Comparison of ENCODE assay signal across 15 cellular contexts in the genomic region with DNA sequence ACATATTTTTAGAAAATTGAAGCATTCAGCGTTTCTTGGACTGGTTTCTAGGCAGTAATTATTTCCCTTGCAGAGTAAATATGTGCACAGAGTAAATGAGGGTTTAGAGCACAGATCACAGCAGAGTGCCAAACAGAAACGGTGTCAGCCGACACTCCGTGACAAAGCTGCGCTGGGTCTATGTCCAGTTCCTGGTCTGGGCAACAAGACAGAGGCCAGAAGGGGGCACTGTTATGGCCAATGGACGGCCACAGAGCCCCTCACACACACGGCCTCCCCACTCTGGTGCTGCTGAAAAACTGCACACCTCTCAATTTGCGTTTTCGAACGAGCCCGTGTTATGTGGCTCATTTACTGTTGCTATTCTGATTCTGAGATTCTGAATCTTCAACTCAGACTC.
A peak's percentile ranks its signal among the peaks of the same experiment; 100 is the strongest.
DNase-seq lines count a peak whose midpoint lies in the region; ATAC-seq, FAIRE-seq and TF ChIP-seq lines count a peak whose summit lies in the region.
"Had no signal": no experiment of that assay in that cellular context is flagged by ENCODE, and none has a peak within 500 bp of the region (broad histone marks: within the 10 kb centered on the region; RNA-seq: fewer than 3 reads in every experiment).

No MANE protein-coding gene starts in this region.

- ATAC-seq in HepG2: peak; percentile 37; the same call in 1 of the 3 replicates
- no peak for ATAC-seq in CD4-positive, alpha-beta T cell (ENCODE audit: poor library complexity)

- no peak overlapping the region for H3K4me3 Mint-ChIP-seq in CD4-positive, alpha-beta T cell
- H3K4me3 Mint-ChIP-seq: activated CD4-positive, alpha-beta T cell treated with anti-CD3 and anti-CD28 coated beads, Interleukin-2, amount 10 ng/mL, durations not matched to agents 7 days and 5 days; CD8-positive, alpha-beta memory T cell; immature natural killer cell had no signal

- H3K9me3 ChIP-seq in BE2C: no peaks in the 10 kb centered on the region
- no peaks in the 10 kb centered on the region for H3K9me3 ChIP-seq in Loucy (ENCODE audit: insufficient read depth, low read depth, low read length)
- H3K9me3 ChIP-seq in HepG2 (ENCODE audit: low read length): no peaks in the 10 kb centered on the region
- no peaks in the 10 kb centered on the region for H3K9me3 ChIP-seq in CD4-positive, alpha-beta T cell (ENCODE audit: control insufficient read depth, low read length)
- H3K9me3 ChIP-seq in kidney (ENCODE audit: control insufficient read depth in 1 of 2, low read length in 2 of 2): no peaks in the 10 kb centered on the region

- no peaks in the 10 kb centered on the region for H3K4me1 Mint-ChIP-seq in CD4-positive, alpha-beta T cell (ENCODE audit: low read depth)
- H3K4me1 Mint-ChIP-seq: activated CD4-positive, alpha-beta T cell treated with anti-CD3 and anti-CD28 coated beads, Interleukin-2, amount 10 ng/mL, durations not matched to agents 7 days and 5 days; CD8-positive, alpha-beta memory T cell; immature natural killer cell had no signal

- H3K79me2 ChIP-seq in Loucy (ENCODE audit: insufficient read depth, low read length) (no peaks in the 10 kb centered on the region), HepG2 (ENCODE audit: insufficient read depth, low read length) (no peaks in the 10 kb centered on the region)

- 44% methylated on average over 8 of the region's 11 CpGs for WGBS in HepG2 (ENCODE audit: low lambda C conversion rate)

- no peaks in the 10 kb centered on the region for H3K36me3 ChIP-seq in BE2C
- no peaks in the 10 kb centered on the region for H3K36me3 ChIP-seq in Loucy (ENCODE audit: insufficient read depth, low read length)
- H3K36me3 ChIP-seq in bronchial epithelial cell (ENCODE audit: control insufficient read depth, insufficient read depth, low read length): no peaks in the 10 kb centered on the region
- H3K36me3 ChIP-seq in HepG2 (replicated peaks in 1 of 2; ENCODE audit: control insufficient read depth in 1 of 2, insufficient read depth in 2 of 2, low read length in 2 of 2): no peaks in the 10 kb centered on the region
- H3K36me3 ChIP-seq in kidney (ENCODE audit: control insufficient read depth in 1 of 2, insufficient read depth in 2 of 2, low read length in 2 of 2): no peaks in the 10 kb centered on the region
- H3K36me3 ChIP-seq: brain microvascular endothelial cell had no signal

- peaks cover 20% of the 10 kb centered on the region for H3K27me3 Mint-ChIP-seq in CD4-positive, alpha-beta T cell

- no peak overlapping the region for H2AFZ ChIP-seq in Loucy (ENCODE audit: low read length)
- H2AFZ ChIP-seq in HepG2 (ENCODE audit: low read length): no peak overlapping the region

- no peaks in the 10 kb centered on the region for H3K27me3 ChIP-seq in BE2C
- H3K27me3 ChIP-seq in Loucy (ENCODE audit: insufficient read depth, low read length, poor library complexity, severe bottlenecking): no peaks in the 10 kb centered on the region
- peaks cover 2% of the 10 kb centered on the region for H3K27me3 ChIP-seq in bronchial epithelial cell (ENCODE audit: control insufficient read depth, insufficient read depth, low read length)
- no peaks in the 10 kb centered on the region for H3K27me3 ChIP-seq in HepG2 (ENCODE audit: control insufficient read depth in 1 of 2, insufficient read depth in 2 of 2, low read length in 2 of 2)
- peaks cover 6% of the 10 kb centered on the region for H3K27me3 ChIP-seq in CD4-positive, alpha-beta T cell (ENCODE audit: control insufficient read depth, insufficient read depth, low read length)
- H3K27me3 ChIP-seq: brain microvascular endothelial cell had no signal

- intact Hi-C loops in HepG2 (cut with micrococcal nuclease; ENCODE audit: unreplicated experiment): no loop called here
- intact Hi-C loops in CD4-positive, alpha-beta T cell (cut with DNase I, micrococcal nuclease): no loop called here
- intact Hi-C loops in kidney (cut with DNase I): no loop called here

- H3K36me3 Mint-ChIP-seq in CD4-positive, alpha-beta T cell (ENCODE audit: low read depth): no peaks in the 10 kb centered on the region
- H3K36me3 Mint-ChIP-seq: immature natural killer cell had no signal

- TF ChIP-seq RAD21 in HepG2 (CRISPR knock-in tag; IDR thresholded peaks at IDR 0.05): no peak

- no peak overlapping the region for H3K27ac Mint-ChIP-seq in CD4-positive, alpha-beta T cell
- H3K27ac Mint-ChIP-seq: activated CD4-positive, alpha-beta T cell treated with anti-CD3 and anti-CD28 coated beads, Interleukin-2, amount 10 ng/mL, durations not matched to agents 7 days and 5 days; CD8-positive, alpha-beta memory T cell; immature natural killer cell had no signal

- FAIRE-seq in bronchial epithelial cell (lab: Jason Lieb, UNC): no peak
- no peak for FAIRE-seq in HepG2 (lab: Jason Lieb, UNC)
- FAIRE-seq in kidney (lab: Jason Lieb, UNC): no peak
- FAIRE-seq: GM19239 had no signal

- DNase-seq in BE2C: peak; percentile 43
- DNase-seq in bronchial epithelial cell (ENCODE audit: low read depth): no peak
- no peak for DNase-seq in HepG2 (ENCODE audit: low spot score)
- DNase-seq in GM19238 (ENCODE audit: insufficient read length, low spot score): no peak
- DNase-seq in CD4-positive, alpha-beta T cell: no peak
- DNase-seq in kidney: no peak
- DNase-seq in amniotic stem cell (lab: John Stamatoyannopoulos, UW): no peak
- DNase-seq: activated CD4-positive, alpha-beta T cell treated with anti-CD3 and anti-CD28 coated beads, Interleukin-2, amount 10 ng/mL, durations not matched to agents 7 days and 5 days; brain microvascular endothelial cell; CD8-positive, alpha-beta memory T cell; immature natural killer cell; KG1; NCI-H524 treated with DMSO at 0.1 percent for 48 hours had no signal

- POLR2A ChIA-PET in HepG2 (lab: Yijun Ruan, JAX): no interaction called here
- POLR2A ChIA-PET in CD4-positive, alpha-beta T cell (lab: Charles Lee): no interaction called here

- H3K4me2 ChIP-seq in Loucy (ENCODE audit: low read depth, low read length, poor library complexity, severe bottlenecking) (no peak overlapping the region), HepG2 (ENCODE audit: low read depth, low read length) (no peak overlapping the region)

- H3K4me1 ChIP-seq in BE2C (no peaks in the 10 kb centered on the region), Loucy (ENCODE audit: insufficient read depth, low read length, poor library complexity, severe bottlenecking) (no peaks in the 10 kb centered on the region), HepG2 (ENCODE audit: insufficient read depth, low read length) (no peaks in the 10 kb centered on the region), kidney (ENCODE audit: control insufficient read depth in 1 of 2, insufficient read depth in 1 of 2, low read depth in 1 of 2, low read length in 2 of 2) (no peaks in the 10 kb centered on the region)

- no TSS peak for BruUV-seq in HepG2 (replicated peaks; lab: Mats Ljungman, UMichigan)

- H3K9me2 ChIP-seq in Loucy (replicated peaks; ENCODE audit: low read depth, low read length): no peaks in the 10 kb centered on the region

- no peaks in the 10 kb centered on the region for H3F3A ChIP-seq in Loucy (ENCODE audit: low read depth)

- peaks cover 2% of the 10 kb centered on the region for H3K9me3 Mint-ChIP-seq in CD4-positive, alpha-beta T cell
- H3K9me3 Mint-ChIP-seq: activated CD4-positive, alpha-beta T cell treated with anti-CD3 and anti-CD28 coated beads, Interleukin-2, amount 10 ng/mL, durations not matched to agents 7 days and 5 days had no signal

- in situ Hi-C loops in HepG2 (cut with HindIII; ENCODE audit: extremely low pct_ligation_motif_present, low pct_unique_long_range_greater_than_20kb): no loop called here

- no peak overlapping the region for H3K4me3 ChIP-seq in BE2C (ENCODE audit: low read depth, low read length)
- H3K4me3 ChIP-seq in Loucy (ENCODE audit: low read length, poor library complexity, severe bottlenecking): no peak overlapping the region
- no peak overlapping the region for H3K4me3 ChIP-seq in bronchial epithelial cell (ENCODE audit: low read depth, low read length)
- H3K4me3 ChIP-seq in HepG2 (replicated peaks in 1 of 3; ENCODE audit: insufficient read depth in 1 of 3, low read depth in 2 of 3, low read length in 3 of 3): no peak overlapping the region
- H3K4me3 ChIP-seq in kidney (ENCODE audit: low read length in 2 of 2): no peak overlapping the region

- CTCF ChIA-PET in HepG2 (lab: Yijun Ruan, JAX; ENCODE audit: low intra/inter-chr PET ratio, low total read pairs): no interaction called here
- CTCF ChIA-PET in CD4-positive, alpha-beta T cell (lab: Charles Lee): no interaction called here

- no peaks in the 10 kb centered on the region for H4K20me1 ChIP-seq in Loucy (ENCODE audit: insufficient read depth, low read length, poor library complexity, severe bottlenecking)
- H4K20me1 ChIP-seq in HepG2 (ENCODE audit: insufficient read depth, low read length): no peaks in the 10 kb centered on the region

- H3K9ac ChIP-seq in Loucy (ENCODE audit: low read depth, low read length, poor library complexity, severe bottlenecking) (no peak overlapping the region), HepG2 (ENCODE audit: insufficient read depth, low read depth, low read length) (no peak overlapping the region), kidney (ENCODE audit: low read length in 2 of 2) (no peak overlapping the region)

- H3K27ac ChIP-seq in HepG2 (ENCODE audit: extremely low read length, insufficient read depth, low read length): no peak overlapping the region
- no peak overlapping the region for H3K27ac ChIP-seq in CD4-positive, alpha-beta T cell (ENCODE audit: low read depth, low read length)
- no peak overlapping the region for H3K27ac ChIP-seq in kidney (ENCODE audit: low read depth in 2 of 2, low read length in 2 of 2)
- H3K27ac ChIP-seq: brain microvascular endothelial cell had no signal

- no peak for TF ChIP-seq POLR2A in HepG2 (IDR thresholded peaks at IDR 0.05; ENCODE audit: insufficient read depth in 1 of 2, low read depth in 2 of 2, low read length in 2 of 2)

- TF ChIP-seq CTCF in BE2C (IDR thresholded peaks at IDR 0.05; ENCODE audit: low read depth, low read length) (peak; percentile 55), Loucy (conservative IDR thresholded peaks at IDR 0.05; ENCODE audit: low read length) (peak; percentile 25; the same call in 1 of the 2 replicates), bronchial epithelial cell (IDR thresholded peaks at IDR 0.05; ENCODE audit: insufficient read depth, low read length, severe bottlenecking) (peak; percentile 40), HepG2 (CRISPR knock-in tag; IDR thresholded peaks at IDR 0.05) (peak; percentile 44; the same call in 1 of the 2 replicates), kidney (IDR thresholded peaks at IDR 0.05; ENCODE audit: borderline replicate concordance, extremely low read depth, insufficient read depth) (no peak)
- TF ChIP-seq CTCF in CD4-positive, alpha-beta T cell (IDR thresholded peaks at IDR 0.05): no peak

- TF ChIP-seq EP300 in HepG2 (IDR thresholded peaks at IDR 0.05; ENCODE audit: low read depth in 2 of 2, low read length in 2 of 2) (no peak), HepG2 (CRISPR knock-in tag; IDR thresholded peaks at IDR 0.05; ENCODE audit: borderline replicate concordance) (no peak)

TF ChIP-seq in HepG2, 621 proteins besides CTCF, POLR2A, EP300 and RAD21 (continues in another document):
- no peak for TF ChIP-seq ZNF264 (CRISPR knock-in tag; IDR thresholded peaks at IDR 0.05)
- TF ChIP-seq SAFB2 (CRISPR knock-in tag; IDR thresholded peaks at IDR 0.05; ENCODE audit: borderline replicate concordance, low read depth): no peak

Comparison
In these comparisons a context has a peak if more than half of its experiments do, and no peak if none do; other contexts are left out.
1. CTCF ChIP-seq: peak in BE2C (single experiment), Loucy (single experiment), bronchial epithelial cell (single experiment) and HepG2 (single experiment); none in CD4-positive, alpha-beta T cell (single experiment) and kidney (single experiment).